ENCODE assay signal across 1 cellular context in the genomic region with DNA sequence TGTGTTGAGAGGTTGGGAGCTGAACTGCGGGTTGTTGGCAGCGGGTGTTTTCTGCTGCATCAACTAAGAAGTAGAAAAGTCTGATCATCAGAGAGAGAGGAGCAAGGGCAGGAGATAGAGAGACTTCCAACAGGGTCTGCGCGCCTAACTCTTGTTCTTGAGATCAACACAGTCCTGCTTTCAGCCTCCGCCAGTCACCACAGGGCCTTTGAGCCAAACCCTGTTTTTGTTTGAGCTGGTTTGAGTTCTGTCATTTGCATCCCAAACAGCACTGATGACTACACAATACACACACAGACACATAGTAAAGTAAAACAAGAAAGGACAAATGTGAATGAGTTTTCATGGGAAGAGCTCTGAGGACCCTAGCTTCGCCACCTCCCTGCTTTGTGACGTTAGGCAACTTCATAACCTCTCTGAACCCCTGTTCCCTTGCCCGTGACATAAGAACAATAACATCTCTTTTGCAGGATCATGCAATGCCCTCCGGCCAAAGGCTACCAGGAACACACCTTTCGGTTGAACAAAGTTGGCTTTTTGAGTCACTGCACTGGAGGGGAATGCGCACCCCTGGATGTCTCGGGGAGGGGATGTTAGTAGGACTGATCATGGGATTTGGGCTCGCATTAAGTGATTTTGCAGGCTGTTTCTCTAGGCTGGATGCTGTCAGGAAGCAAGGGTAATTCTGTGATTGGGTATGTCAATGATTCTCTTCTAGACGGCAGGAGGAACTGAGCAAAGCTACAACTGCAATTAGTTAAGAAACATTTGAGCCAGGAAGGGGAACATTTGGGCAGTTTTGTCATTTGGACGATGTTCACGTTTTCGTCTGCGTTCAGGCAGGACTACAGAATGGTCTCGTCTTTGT.
TF ChIP-seq lines count a peak whose summit lies in the region.

No MANE protein-coding gene starts in this region.

TF ChIP-seq in WTC11, 78 proteins besides CTCF, POLR2A, EP300 and RAD21 (continued from another document):
- TF ChIP-seq, protein P1, sequence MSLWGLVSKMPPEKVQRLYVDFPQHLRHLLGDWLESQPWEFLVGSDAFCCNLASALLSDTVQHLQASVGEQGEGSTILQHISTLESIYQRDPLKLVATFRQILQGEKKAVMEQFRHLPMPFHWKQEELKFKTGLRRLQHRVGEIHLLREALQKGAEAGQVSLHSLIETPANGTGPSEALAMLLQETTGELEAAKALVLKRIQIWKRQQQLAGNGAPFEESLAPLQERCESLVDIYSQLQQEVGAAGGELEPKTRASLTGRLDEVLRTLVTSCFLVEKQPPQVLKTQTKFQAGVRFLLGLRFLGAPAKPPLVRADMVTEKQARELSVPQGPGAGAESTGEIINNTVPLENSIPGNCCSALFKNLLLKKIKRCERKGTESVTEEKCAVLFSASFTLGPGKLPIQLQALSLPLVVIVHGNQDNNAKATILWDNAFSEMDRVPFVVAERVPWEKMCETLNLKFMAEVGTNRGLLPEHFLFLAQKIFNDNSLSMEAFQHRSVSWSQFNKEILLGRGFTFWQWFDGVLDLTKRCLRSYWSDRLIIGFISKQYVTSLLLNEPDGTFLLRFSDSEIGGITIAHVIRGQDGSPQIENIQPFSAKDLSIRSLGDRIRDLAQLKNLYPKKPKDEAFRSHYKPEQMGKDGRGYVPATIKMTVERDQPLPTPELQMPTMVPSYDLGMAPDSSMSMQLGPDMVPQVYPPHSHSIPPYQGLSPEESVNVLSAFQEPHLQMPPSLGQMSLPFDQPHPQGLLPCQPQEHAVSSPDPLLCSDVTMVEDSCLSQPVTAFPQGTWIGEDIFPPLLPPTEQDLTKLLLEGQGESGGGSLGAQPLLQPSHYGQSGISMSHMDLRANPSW (CRISPR knock-in tag; conservative IDR thresholded peaks at IDR 0.05; ENCODE audit: low read depth), result no peak
- TF ChIP-seq SP1 (CRISPR knock-in tag; conservative IDR thresholded peaks at IDR 0.05), result no peak
- no peak for TF ChIP-seq ESRRA (CRISPR knock-in tag; IDR thresholded peaks at IDR 0.05; ENCODE audit: borderline replicate concordance)
- TF ChIP-seq ATF6 (CRISPR knock-in tag; IDR thresholded peaks at IDR 0.05), result no peak
